ENCODE assay signal across 8 cellular contexts in genomic region chr4:1291091-1291490, GRCh38. TPM values are rescaled to one million over a fixed set of nuclear protein-coding genes. Genes with fewer than 3 reads are reported as not detected.
DNase-seq lines count a peak whose midpoint lies in the region; ATAC-seq and TF ChIP-seq lines count a peak whose summit lies in the region.

No MANE protein-coding gene starts in this region.

- WGBS in liver, result 64% methylated on average over 9 of the region's 9 CpGs

- H3K9ac ChIP-seq in liver (ENCODE audit: low read depth in 1 of 2, low read length in 2 of 2), result peak overlapping the region in 1 of 2 donors; percentile 63

- peak overlapping the region; percentile 87 to 99 (median 93) for H3K4me3 ChIP-seq in liver (ENCODE audit: low read depth in 1 of 3, low read length in 3 of 3)

- H3K27ac Mint-ChIP-seq in activated naive CD4-positive, alpha-beta T cell treated with anti-CD3 and anti-CD28 coated beads for 36 hours, result peak overlapping the region; percentile 82
- H3K27ac Mint-ChIP-seq in activated naive CD8-positive, alpha-beta T cell treated with anti-CD3 and anti-CD28 coated beads, Interleukin-2, amount 50 U/mL, for 24 hours, result peak overlapping the region; percentile 86
- H3K27ac Mint-ChIP-seq in type B pancreatic cell, result peak overlapping the region; percentile 100

- TF ChIP-seq RAD21 in liver (IDR thresholded peaks at IDR 0.05), result no peak

- H3K36me3 ChIP-seq in liver (ENCODE audit: control insufficient read depth in 4 of 4, insufficient read depth in 3 of 4, low read depth in 1 of 4, low read length in 3 of 4), result peaks cover 0 to 3% (median 0%) of the 10 kb centered on the region in 4 donors

- H3K9me3 Mint-ChIP-seq in activated naive CD4-positive, alpha-beta T cell treated with anti-CD3 and anti-CD28 coated beads for 36 hours, result peaks cover 3% of the 10 kb centered on the region
- peaks cover 4% of the 10 kb centered on the region for H3K9me3 Mint-ChIP-seq in activated naive CD8-positive, alpha-beta T cell treated with anti-CD3 and anti-CD28 coated beads, Interleukin-2, amount 50 U/mL, for 24 hours
- H3K9me3 Mint-ChIP-seq in type B pancreatic cell, result no peaks in the 10 kb centered on the region

- H3K27me3 Mint-ChIP-seq in activated naive CD4-positive, alpha-beta T cell treated with anti-CD3 and anti-CD28 coated beads for 36 hours (ENCODE audit: low read depth), result no peaks in the 10 kb centered on the region
- H3K27me3 Mint-ChIP-seq in activated naive CD8-positive, alpha-beta T cell treated with anti-CD3 and anti-CD28 coated beads, Interleukin-2, amount 50 U/mL, for 24 hours, result no peaks in the 10 kb centered on the region
- H3K27me3 Mint-ChIP-seq in type B pancreatic cell, result no peaks in the 10 kb centered on the region

- peaks cover 0 to 4% (median 2%) of the 10 kb centered on the region in 4 donors for H3K9me3 ChIP-seq in liver (ENCODE audit: control insufficient read depth in 4 of 4, low read length in 3 of 4)

- H3K4me3 Mint-ChIP-seq in activated naive CD4-positive, alpha-beta T cell treated with anti-CD3 and anti-CD28 coated beads for 36 hours, result peak overlapping the region; percentile 87
- peak overlapping the region; percentile 95 for H3K4me3 Mint-ChIP-seq in activated naive CD8-positive, alpha-beta T cell treated with anti-CD3 and anti-CD28 coated beads, Interleukin-2, amount 50 U/mL, for 24 hours
- peak overlapping the region; percentile 98 for H3K4me3 Mint-ChIP-seq in type B pancreatic cell

- H3K4me1 Mint-ChIP-seq in activated naive CD4-positive, alpha-beta T cell treated with anti-CD3 and anti-CD28 coated beads for 36 hours (ENCODE audit: low read depth), result peaks cover 48% of the 10 kb centered on the region
- peaks cover 48% of the 10 kb centered on the region for H3K4me1 Mint-ChIP-seq in activated naive CD8-positive, alpha-beta T cell treated with anti-CD3 and anti-CD28 coated beads, Interleukin-2, amount 50 U/mL, for 24 hours
- peaks cover 31% of the 10 kb centered on the region for H3K4me1 Mint-ChIP-seq in type B pancreatic cell (ENCODE audit: unreplicated experiment)

- peaks cover 2% of the 10 kb centered on the region for H3K36me3 Mint-ChIP-seq in activated naive CD4-positive, alpha-beta T cell treated with anti-CD3 and anti-CD28 coated beads for 36 hours (ENCODE audit: low read depth)
- H3K36me3 Mint-ChIP-seq in activated naive CD8-positive, alpha-beta T cell treated with anti-CD3 and anti-CD28 coated beads, Interleukin-2, amount 50 U/mL, for 24 hours (ENCODE audit: low read depth), result peaks cover 10% of the 10 kb centered on the region
- no peaks in the 10 kb centered on the region for H3K36me3 Mint-ChIP-seq in type B pancreatic cell

- CTCF ChIA-PET in activated naive CD4-positive, alpha-beta T cell treated with anti-CD3 and anti-CD28 coated beads for 36 hours (lab: Charles Lee), result interaction anchor here (0.6 to 1.9 kb wide), 4 partner anchors 13 to 402 kb away, joined by 3 to 10 read pairs (median 3); no protein-coding TSS in a partner anchor

- H3K27me3 ChIP-seq in liver (ENCODE audit: control insufficient read depth in 4 of 4, insufficient read depth in 4 of 4, low read length in 3 of 4), result no peaks in the 10 kb centered on the region

- no peak for ATAC-seq in activated naive CD8-positive, alpha-beta T cell treated with anti-CD3 and anti-CD28 coated beads, Interleukin-2, amount 50 U/mL, for 24 hours

- no peak for TF ChIP-seq CTCF in liver (IDR thresholded peaks at IDR 0.05; ENCODE audit: low read depth, low read length, missing input control)
- TF ChIP-seq CTCF in type B pancreatic cell (conservative IDR thresholded peaks at IDR 0.05), result no peak

- H3K27ac ChIP-seq in liver (ENCODE audit: low read depth in 1 of 2, low read length in 2 of 2), result peak overlapping the region in 1 of 2 donors; percentile 21

- intact Hi-C loops in activated naive CD4-positive, alpha-beta T cell treated with anti-CD3 and anti-CD28 coated beads for 36 hours (cut with micrococcal nuclease), result loop anchor here (2.0 kb wide), 1 partner anchor 16 kb away; no protein-coding TSS in a partner anchor

- DNase-seq in activated naive CD4-positive, alpha-beta T cell treated with anti-CD3 and anti-CD28 coated beads for 36 hours, result no peak
- DNase-seq in activated naive CD4-positive, alpha-beta T cell treated with Interleukin-2 at 50 U/mL for 16 hours, result no peak
- DNase-seq in activated naive CD8-positive, alpha-beta T cell treated with anti-CD3 and anti-CD28 coated beads, Interleukin-2, amount 50 U/mL, for 24 hours, result no peak
- DNase-seq in type B pancreatic cell (ENCODE audit: extremely low spot score, unreplicated experiment) (no peak), activated gamma-delta T cell treated with Interleukin-2 at 50 U/mL for 16 hours (no peak), activated gamma-delta T cell (lab: John Stamatoyannopoulos, UW) (no peak), MV-4-11 (lab: John Stamatoyannopoulos, UW) (no peak)

- H3K4me1 ChIP-seq in liver (ENCODE audit: control insufficient read depth in 4 of 4, insufficient read depth in 4 of 4, low read length in 3 of 4), result peaks cover 15 to 40% (median 26%) of the 10 kb centered on the region in 4 donors

TF ChIP-seq in liver, 16 proteins besides CTCF, POLR2A, EP300 and RAD21:
- TF ChIP-seq EGR1 (IDR thresholded peaks at IDR 0.05; ENCODE audit: low read depth in 2 of 2) (no peak), FOXA2 (IDR thresholded peaks at IDR 0.05) (no peak), MAX (IDR thresholded peaks at IDR 0.05) (no peak), YY1 (IDR thresholded peaks at IDR 0.05) (no peak)

RNA-seq across cellular contexts. Expression of gene MAEA, which starts 1.4 kb away (rescaled TPM):
- total RNA-seq in activated naive CD4-positive, alpha-beta T cell treated with anti-CD3 and anti-CD28 coated beads for 36 hours, result 10 to 100 TPM; 25.2 to 29.4 TPM
- total RNA-seq in liver, result 10 to 100 TPM; 28.7 to 33.9 TPM
- polyA plus RNA-seq in liver, result 10 to 100 TPM; 20.9 to 30.9 TPM
- total RNA-seq in type B pancreatic cell (ENCODE audit: low replicate concordance), result 81.5 and 98.7 TPM in 2 replicates

RNA-seq across cellular contexts. Expression of gene CTBP1, which starts 42.2 kb away (rescaled TPM):
- 100 to 1,000 TPM; 136 to 140 TPM for total RNA-seq in activated naive CD4-positive, alpha-beta T cell treated with anti-CD3 and anti-CD28 coated beads for 36 hours
- total RNA-seq in liver (100 to 1,000 TPM in 1 of 2 donors, 10 to 100 TPM in 1; 88.7 to 156 TPM), type B pancreatic cell (ENCODE audit: low replicate concordance) (147 and 165 TPM in 2 replicates)
- 10 to 100 TPM; 27.5 to 70.4 TPM for polyA plus RNA-seq in liver

RNA-seq across cellular contexts. Expression of gene UVSSA, which starts 55.9 kb away (rescaled TPM):
- 10 to 100 TPM; 20.0 to 24.3 TPM for total RNA-seq in activated naive CD4-positive, alpha-beta T cell treated with anti-CD3 and anti-CD28 coated beads for 36 hours
- total RNA-seq in liver, result 10 to 100 TPM in 1 of 2 donors, 1 to 10 TPM in 1; 4.1 to 18.3 TPM
- 1 to 10 TPM; 2.2 to 3.1 TPM for polyA plus RNA-seq in liver
- 30.5 and 32.4 TPM in 2 replicates for total RNA-seq in type B pancreatic cell (ENCODE audit: low replicate concordance)
